Comparison of ENCODE assay signal across 9 cellular contexts in the genomic region with DNA sequence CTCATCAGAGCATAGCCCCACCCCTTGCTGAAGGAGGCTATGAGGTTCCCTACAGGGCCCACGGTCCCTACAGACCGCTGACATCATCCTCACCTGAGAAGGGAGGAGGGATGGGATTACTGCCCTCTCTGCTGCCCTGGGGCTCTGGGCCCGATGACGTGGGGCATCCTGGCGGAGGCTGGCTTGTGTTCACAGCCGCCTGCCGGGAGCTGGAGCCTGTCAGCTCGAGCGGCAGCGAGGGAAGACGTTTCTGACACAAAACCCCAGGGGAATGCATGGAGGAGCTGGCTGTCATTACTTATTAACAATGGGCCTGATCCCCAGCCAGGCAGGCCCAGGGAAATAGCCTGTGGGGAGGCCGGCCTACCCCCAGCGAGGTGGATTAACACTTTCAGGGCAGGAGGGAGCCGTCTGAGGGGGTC.
DNase-seq lines count a peak whose midpoint lies in the region; ATAC-seq and TF ChIP-seq lines count a peak whose summit lies in the region.
"Had no signal": no experiment of that assay in that cellular context is flagged by ENCODE, and none has a peak within 500 bp of the region (broad histone marks: within the 10 kb centered on the region; RNA-seq: fewer than 3 reads in every experiment).

No MANE protein-coding gene starts in this region.

- TF ChIP-seq CTCF in heart right ventricle (IDR thresholded peaks at IDR 0.05) (no peak), smooth muscle cell (IDR thresholded peaks at IDR 0.05; ENCODE audit: borderline replicate concordance, insufficient read depth, poor library complexity, severe bottlenecking) (no peak), esophagus squamous epithelium (IDR thresholded peaks at IDR 0.05) (no peak), ovary (IDR thresholded peaks at IDR 0.05) (no peak)

- WGBS in heart right ventricle, 2 donors = 4 to 16% methylated on average over 12 to 14 of the region's 14 CpGs
- WGBS in smooth muscle cell (ENCODE audit: low lambda C conversion rate) = 16% methylated on average over 13 of the region's 14 CpGs
- WGBS in esophagus squamous epithelium, 2 donors = 50% methylated on average over 2 of the region's 14 CpGs; no CpG with 5 or more reads in 1 of the 2 donors
- WGBS in ovary, 3 donors = 29 to 32% (median 30%) methylated on average over 14 of the region's 14 CpGs

- no peak for TF ChIP-seq EP300 in ovary (IDR thresholded peaks at IDR 0.05)

- no peaks in the 10 kb centered on the region for H3K9me3 Mint-ChIP-seq in CD4-positive, alpha-beta memory T cell
- H3K9me3 Mint-ChIP-seq: IgD-negative memory B cell had no signal

- no peaks in the 10 kb centered on the region for H4K20me1 ChIP-seq in smooth muscle cell (ENCODE audit: low read depth)

- H3K4me3 ChIP-seq in heart right ventricle (no peak overlapping the region), smooth muscle cell (no peak overlapping the region), esophagus squamous epithelium (no peak overlapping the region), ovary (no peak overlapping the region)
- no peak overlapping the region for H3K4me3 ChIP-seq in CD4-positive, alpha-beta memory T cell (ENCODE audit: low read length in 2 of 2)

- H2AFZ ChIP-seq in smooth muscle cell (ENCODE audit: low read depth) = no peak overlapping the region

- H3F3A ChIP-seq in smooth muscle cell (ENCODE audit: low read depth) = no peaks in the 10 kb centered on the region

- peak overlapping the region; percentile 47 for H3K4me2 ChIP-seq in smooth muscle cell

- TF ChIP-seq POLR2A in esophagus squamous epithelium (IDR thresholded peaks at IDR 0.05) = no peak
- no peak for TF ChIP-seq POLR2A in ovary (IDR thresholded peaks at IDR 0.05)

- peak in 6 of 8 donors; percentile 4 to 63 (median 54) for ATAC-seq in heart right ventricle

- CTCF ChIA-PET in CD4-positive, alpha-beta memory T cell (lab: Charles Lee; ENCODE audit: partially characterized antibody) = no interaction called here

- H3K4me3 Mint-ChIP-seq in CD4-positive, alpha-beta memory T cell = no peak overlapping the region
- H3K4me3 Mint-ChIP-seq: IgD-negative memory B cell had no signal

- peaks cover 0 to 2% of the 10 kb centered on the region in 2 donors for H3K27me3 Mint-ChIP-seq in CD4-positive, alpha-beta memory T cell

- no peaks in the 10 kb centered on the region for H3K36me3 ChIP-seq in heart right ventricle
- H3K36me3 ChIP-seq in smooth muscle cell (ENCODE audit: low read depth) = no peaks in the 10 kb centered on the region
- no peaks in the 10 kb centered on the region for H3K36me3 ChIP-seq in esophagus squamous epithelium
- no peaks in the 10 kb centered on the region for H3K36me3 ChIP-seq in ovary
- H3K36me3 ChIP-seq in CD4-positive, alpha-beta memory T cell (ENCODE audit: insufficient read depth, low read length) = no peaks in the 10 kb centered on the region

- H3K36me3 Mint-ChIP-seq in CD4-positive, alpha-beta memory T cell = no peaks in the 10 kb centered on the region
- H3K36me3 Mint-ChIP-seq: IgD-negative memory B cell had no signal

- peaks cover 0 to 99% (median 0%) of the 10 kb centered on the region in 7 donors for H3K27me3 ChIP-seq in heart right ventricle
- H3K27me3 ChIP-seq in smooth muscle cell (ENCODE audit: low read depth) = no peaks in the 10 kb centered on the region
- no peaks in the 10 kb centered on the region for H3K27me3 ChIP-seq in esophagus squamous epithelium
- H3K27me3 ChIP-seq in ovary = no peaks in the 10 kb centered on the region
- no peaks in the 10 kb centered on the region for H3K27me3 ChIP-seq in CD4-positive, alpha-beta memory T cell (ENCODE audit: insufficient read depth, low read length)

- no peaks in the 10 kb centered on the region for H3K9me3 ChIP-seq in heart right ventricle
- no peaks in the 10 kb centered on the region for H3K9me3 ChIP-seq in smooth muscle cell (replicated peaks; ENCODE audit: low read depth)
- H3K9me3 ChIP-seq in esophagus squamous epithelium = no peaks in the 10 kb centered on the region
- H3K9me3 ChIP-seq in ovary = no peaks in the 10 kb centered on the region
- H3K9me3 ChIP-seq in CD4-positive, alpha-beta memory T cell (ENCODE audit: control insufficient read depth in 1 of 2, low read length in 2 of 2) = no peaks in the 10 kb centered on the region

- H3K4me1 ChIP-seq in heart right ventricle (peaks cover 0 to 8% (median 0%) of the 10 kb centered on the region in 9 donors), smooth muscle cell (ENCODE audit: low read depth) (peaks cover 26% of the 10 kb centered on the region), esophagus squamous epithelium (peaks cover 6 to 39% (median 6%) of the 10 kb centered on the region in 3 donors), ovary (ENCODE audit: insufficient read depth) (peaks cover 2% of the 10 kb centered on the region)
- H3K4me1 ChIP-seq in CD4-positive, alpha-beta memory T cell (ENCODE audit: insufficient read depth, low read length) = peaks cover 33% of the 10 kb centered on the region

- H3K27ac ChIP-seq in heart right ventricle = no peak overlapping the region
- peak overlapping the region; percentile 4 for H3K27ac ChIP-seq in smooth muscle cell (ENCODE audit: low read depth)
- peak overlapping the region in 1 of 4 donors; percentile 21 for H3K27ac ChIP-seq in esophagus squamous epithelium
- no peak overlapping the region for H3K27ac ChIP-seq in ovary
- no peak overlapping the region for H3K27ac ChIP-seq in CD4-positive, alpha-beta memory T cell (ENCODE audit: low read depth, low read length)

- no peak overlapping the region for H3K9ac ChIP-seq in smooth muscle cell (ENCODE audit: low read depth)

- H3K27ac Mint-ChIP-seq in CD4-positive, alpha-beta memory T cell = no peak overlapping the region

- no peaks in the 10 kb centered on the region for H3K79me2 ChIP-seq in smooth muscle cell (ENCODE audit: low read depth)

- intact Hi-C loops in heart right ventricle (cut with DNase I) (no loop called here), esophagus squamous epithelium (cut with DNase I) (no loop called here), ovary (cut with DNase I) (no loop called here)
- intact Hi-C loops in CD4-positive, alpha-beta memory T cell (cut with micrococcal nuclease) = no loop called here

- H3K4me1 Mint-ChIP-seq in CD4-positive, alpha-beta memory T cell = peaks cover 20 to 29% (median 24%) of the 10 kb centered on the region in 4 donors

- POLR2A ChIA-PET in CD4-positive, alpha-beta memory T cell (lab: Charles Lee; ENCODE audit: partially characterized antibody) = no interaction called here

- peak; percentile 5 for DNase-seq in NCI-H1694 (lab: John Stamatoyannopoulos, UW)
- DNase-seq in NCI-H1694 treated with DMSO at 0.1 percent for 48 hours (lab: John Stamatoyannopoulos, UW) = no peak
- DNase-seq in NCI-H82 treated with DMSO at 0.1 percent for 48 hours (lab: John Stamatoyannopoulos, UW; ENCODE audit: unreplicated experiment) = peak; percentile 67
- peak in 1 of 2 donors; percentile 3 for DNase-seq in heart right ventricle
- DNase-seq in smooth muscle cell (lab: John Stamatoyannopoulos, UW; ENCODE audit: unreplicated experiment) = peak; percentile 20
- no peak for DNase-seq in esophagus squamous epithelium (lab: John Stamatoyannopoulos, UW)
- no peak for DNase-seq in ovary
- no peak for DNase-seq in CD4-positive, alpha-beta memory T cell

Comparison
In these comparisons a context has a peak if more than half of its experiments do, and no peak if none do; other contexts are left out.
1. DNase-seq: peak in NCI-H1694 (single experiment), NCI-H82 treated with DMSO at 0.1 percent for 48 hours (single experiment) and smooth muscle cell (single experiment); none in NCI-H1694 treated with DMSO at 0.1 percent for 48 hours (single experiment), esophagus squamous epithelium (single experiment), ovary (0 of 5) and CD4-positive, alpha-beta memory T cell (0 of 5).